ENCODE assay signal across 1 cellular context in genomic region chr7:66654275-66655112, GRCh38.
A peak's percentile ranks its signal among the peaks of the same experiment; 100 is the strongest.
TF ChIP-seq lines count a peak whose summit lies in the region.

No MANE protein-coding gene starts in this region.

TF ChIP-seq in HepG2, 621 proteins besides CTCF, POLR2A, EP300 and RAD21 (continued from another document and continues in another):
- peak; percentile 92; the same call in 1 of the 2 replicates for TF ChIP-seq ZNF704 (CRISPR knock-in tag; IDR thresholded peaks at IDR 0.05; ENCODE audit: borderline replicate concordance)
- TF ChIP-seq CBX1 (IDR thresholded peaks at IDR 0.05; ENCODE audit: low read depth): peak; percentile 44
- TF ChIP-seq, protein P1, sequence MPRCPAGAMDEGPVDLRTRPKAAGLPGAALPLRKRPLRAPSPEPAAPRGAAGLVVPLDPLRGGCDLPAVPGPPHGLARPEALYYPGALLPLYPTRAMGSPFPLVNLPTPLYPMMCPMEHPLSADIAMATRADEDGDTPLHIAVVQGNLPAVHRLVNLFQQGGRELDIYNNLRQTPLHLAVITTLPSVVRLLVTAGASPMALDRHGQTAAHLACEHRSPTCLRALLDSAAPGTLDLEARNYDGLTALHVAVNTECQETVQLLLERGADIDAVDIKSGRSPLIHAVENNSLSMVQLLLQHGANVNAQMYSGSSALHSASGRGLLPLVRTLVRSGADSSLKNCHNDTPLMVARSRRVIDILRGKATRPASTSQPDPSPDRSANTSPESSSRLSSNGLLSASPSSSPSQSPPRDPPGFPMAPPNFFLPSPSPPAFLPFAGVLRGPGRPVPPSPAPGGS (CRISPR knock-in tag; IDR thresholded peaks at IDR 0.05): peak; percentile 79; the same call in 1 of the 2 replicates
- TF ChIP-seq HNRNPH1 (optimal IDR thresholded peaks at IDR 0.05; ENCODE audit: low read depth, low read length): peak; percentile 75
- TF ChIP-seq PRDM15 (CRISPR knock-in tag; IDR thresholded peaks at IDR 0.05): peak; percentile 55; the same call in 1 of the 2 replicates
- peak; percentile 4; the same call in 1 of the 2 replicates for TF ChIP-seq HOXA5 (CRISPR knock-in tag; IDR thresholded peaks at IDR 0.05)
- TF ChIP-seq KDM6A (CRISPR knock-in tag; IDR thresholded peaks at IDR 0.05; ENCODE audit: low read depth): peak; percentile 46; the same call in 1 of the 2 replicates
- TF ChIP-seq GPN1 (CRISPR knock-in tag; IDR thresholded peaks at IDR 0.05; ENCODE audit: borderline replicate concordance): peak; percentile 25; the same call in 1 of the 2 replicates
- TF ChIP-seq PREB (CRISPR knock-in tag; IDR thresholded peaks at IDR 0.05): no peak
- peak; percentile 33; the same call in 1 of the 2 replicates for TF ChIP-seq MIXL1 (CRISPR knock-in tag; IDR thresholded peaks at IDR 0.05)
- peak; percentile 89 for TF ChIP-seq CBFB (CRISPR knock-in tag; IDR thresholded peaks at IDR 0.05)
- no peak for TF ChIP-seq ZNF296 (CRISPR knock-in tag; conservative IDR thresholded peaks at IDR 0.05)
- 0 out of 2 replicates have a peak, but pooled peaks have one; percentile 47 for TF ChIP-seq ZNF572 (CRISPR knock-in tag; IDR thresholded peaks at IDR 0.05)
- TF ChIP-seq KAT7 (CRISPR knock-in tag; IDR thresholded peaks at IDR 0.05; ENCODE audit: borderline replicate concordance): no peak; the same call in 1 of the 2 replicates
- TF ChIP-seq, protein P2, sequence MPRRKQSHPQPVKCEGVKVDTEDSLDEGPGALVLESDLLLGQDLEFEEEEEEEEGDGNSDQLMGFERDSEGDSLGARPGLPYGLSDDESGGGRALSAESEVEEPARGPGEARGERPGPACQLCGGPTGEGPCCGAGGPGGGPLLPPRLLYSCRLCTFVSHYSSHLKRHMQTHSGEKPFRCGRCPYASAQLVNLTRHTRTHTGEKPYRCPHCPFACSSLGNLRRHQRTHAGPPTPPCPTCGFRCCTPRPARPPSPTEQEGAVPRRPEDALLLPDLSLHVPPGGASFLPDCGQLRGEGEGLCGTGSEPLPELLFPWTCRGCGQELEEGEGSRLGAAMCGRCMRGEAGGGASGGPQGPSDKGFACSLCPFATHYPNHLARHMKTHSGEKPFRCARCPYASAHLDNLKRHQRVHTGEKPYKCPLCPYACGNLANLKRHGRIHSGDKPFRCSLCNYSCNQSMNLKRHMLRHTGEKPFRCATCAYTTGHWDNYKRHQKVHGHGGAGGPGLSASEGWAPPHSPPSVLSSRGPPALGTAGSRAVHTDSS (CRISPR knock-in tag; conservative IDR thresholded peaks at IDR 0.05): no peak
- TF ChIP-seq ZNF777 (CRISPR knock-in tag; IDR thresholded peaks at IDR 0.05): peak; percentile 93
- peak; percentile 71 for TF ChIP-seq ZNF776 (CRISPR knock-in tag; IDR thresholded peaks at IDR 0.05)
- TF ChIP-seq ZBTB34 (CRISPR knock-in tag; IDR thresholded peaks at IDR 0.05): peak; percentile 57; the same call in 1 of the 2 replicates
- TF ChIP-seq CEBPB (IDR thresholded peaks at IDR 0.05; ENCODE audit: borderline replicate concordance, low read depth, low read length): no peak
- TF ChIP-seq PHF21A (CRISPR knock-in tag; IDR thresholded peaks at IDR 0.05): peak; percentile 93; the same call in 1 of the 2 replicates
- TF ChIP-seq, protein P3, sequence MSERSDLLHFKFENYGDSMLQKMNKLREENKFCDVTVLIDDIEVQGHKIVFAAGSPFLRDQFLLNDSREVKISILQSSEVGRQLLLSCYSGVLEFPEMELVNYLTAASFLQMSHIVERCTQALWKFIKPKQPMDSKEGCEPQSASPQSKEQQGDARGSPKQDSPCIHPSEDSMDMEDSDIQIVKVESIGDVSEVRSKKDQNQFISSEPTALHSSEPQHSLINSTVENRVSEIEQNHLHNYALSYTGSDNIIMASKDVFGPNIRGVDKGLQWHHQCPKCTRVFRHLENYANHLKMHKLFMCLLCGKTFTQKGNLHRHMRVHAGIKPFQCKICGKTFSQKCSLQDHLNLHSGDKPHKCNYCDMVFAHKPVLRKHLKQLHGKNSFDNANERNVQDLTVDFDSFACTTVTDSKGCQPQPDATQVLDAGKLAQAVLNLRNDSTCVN (CRISPR knock-in tag; IDR thresholded peaks at IDR 0.05; ENCODE audit: borderline replicate concordance): peak; percentile 62; the same call in 1 of the 2 replicates
- TF ChIP-seq, protein P4, sequence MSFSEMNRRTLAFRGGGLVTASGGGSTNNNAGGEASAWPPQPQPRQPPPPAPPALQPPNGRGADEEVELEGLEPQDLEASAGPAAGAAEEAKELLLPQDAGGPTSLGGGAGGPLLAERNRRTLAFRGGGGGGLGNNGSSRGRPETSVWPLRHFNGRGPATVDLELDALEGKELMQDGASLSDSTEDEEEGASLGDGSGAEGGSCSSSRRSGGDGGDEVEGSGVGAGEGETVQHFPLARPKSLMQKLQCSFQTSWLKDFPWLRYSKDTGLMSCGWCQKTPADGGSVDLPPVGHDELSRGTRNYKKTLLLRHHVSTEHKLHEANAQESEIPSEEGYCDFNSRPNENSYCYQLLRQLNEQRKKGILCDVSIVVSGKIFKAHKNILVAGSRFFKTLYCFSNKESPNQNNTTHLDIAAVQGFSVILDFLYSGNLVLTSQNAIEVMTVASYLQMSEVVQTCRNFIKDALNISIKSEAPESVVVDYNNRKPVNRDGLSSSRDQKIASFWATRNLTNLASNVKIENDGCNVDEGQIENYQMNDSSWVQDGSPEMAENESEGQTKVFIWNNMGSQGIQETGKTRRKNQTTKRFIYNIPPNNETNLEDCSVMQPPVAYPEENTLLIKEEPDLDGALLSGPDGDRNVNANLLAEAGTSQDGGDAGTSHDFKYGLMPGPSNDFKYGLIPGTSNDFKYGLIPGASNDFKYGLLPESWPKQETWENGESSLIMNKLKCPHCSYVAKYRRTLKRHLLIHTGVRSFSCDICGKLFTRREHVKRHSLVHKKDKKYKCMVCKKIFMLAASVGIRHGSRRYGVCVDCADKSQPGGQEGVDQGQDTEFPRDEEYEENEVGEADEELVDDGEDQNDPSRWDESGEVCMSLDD (CRISPR knock-in tag; IDR thresholded peaks at IDR 0.05; ENCODE audit: borderline replicate concordance): peak; percentile 100
- TF ChIP-seq, protein P5, sequence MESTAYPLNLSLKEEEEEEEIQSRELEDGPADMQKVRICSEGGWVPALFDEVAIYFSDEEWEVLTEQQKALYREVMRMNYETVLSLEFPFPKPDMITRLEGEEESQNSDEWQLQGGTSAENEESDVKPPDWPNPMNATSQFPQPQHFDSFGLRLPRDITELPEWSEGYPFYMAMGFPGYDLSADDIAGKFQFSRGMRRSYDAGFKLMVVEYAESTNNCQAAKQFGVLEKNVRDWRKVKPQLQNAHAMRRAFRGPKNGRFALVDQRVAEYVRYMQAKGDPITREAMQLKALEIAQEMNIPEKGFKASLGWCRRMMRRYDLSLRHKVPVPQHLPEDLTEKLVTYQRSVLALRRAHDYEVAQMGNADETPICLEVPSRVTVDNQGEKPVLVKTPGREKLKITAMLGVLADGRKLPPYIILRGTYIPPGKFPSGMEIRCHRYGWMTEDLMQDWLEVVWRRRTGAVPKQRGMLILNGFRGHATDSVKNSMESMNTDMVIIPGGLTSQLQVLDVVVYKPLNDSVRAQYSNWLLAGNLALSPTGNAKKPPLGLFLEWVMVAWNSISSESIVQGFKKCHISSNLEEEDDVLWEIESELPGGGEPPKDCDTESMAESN (CRISPR knock-in tag; conservative IDR thresholded peaks at IDR 0.05): peak; percentile 49
- peak; percentile 92 for TF ChIP-seq PRDM10 (CRISPR knock-in tag; IDR thresholded peaks at IDR 0.05; ENCODE audit: low read depth)
- peak; percentile 93 for TF ChIP-seq ATF1 (CRISPR knock-in tag; IDR thresholded peaks at IDR 0.05)
- no peak; the same call in none of the 2 replicates for TF ChIP-seq MLX (CRISPR knock-in tag; IDR thresholded peaks at IDR 0.05)
- no peak for TF ChIP-seq ZNF577 (CRISPR knock-in tag; IDR thresholded peaks at IDR 0.05; ENCODE audit: borderline replicate concordance, low read depth)
- no peak for TF ChIP-seq GRHL1 (CRISPR knock-in tag; conservative IDR thresholded peaks at IDR 0.05)
